Comparison of ENCODE assay signal across 16 cellular contexts in the genomic region with DNA sequence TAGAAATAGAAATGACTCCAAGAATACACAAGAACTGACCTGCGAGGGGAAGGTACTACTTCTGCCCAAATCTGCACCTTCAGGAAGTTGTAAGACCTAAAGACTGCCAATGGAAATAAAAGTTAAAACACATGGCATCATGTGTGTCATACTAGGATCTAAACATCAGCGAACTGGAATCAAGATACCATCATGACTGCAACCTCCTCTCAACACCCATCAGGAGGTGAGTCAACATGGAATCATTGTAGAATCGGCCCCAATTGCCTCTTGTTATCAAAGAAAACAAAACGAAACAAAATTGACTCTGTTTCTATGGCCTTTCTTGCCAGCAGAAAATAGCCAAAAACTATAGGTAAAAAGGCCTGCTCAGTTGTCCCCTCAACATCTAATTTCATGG. TPM values are rescaled to one million over a fixed set of nuclear protein-coding genes. Genes with fewer than 3 reads are reported as not detected.
DNase-seq lines count a peak whose midpoint lies in the region; ATAC-seq, FAIRE-seq and TF ChIP-seq lines count a peak whose summit lies in the region.
"Had no signal": no experiment of that assay in that cellular context is flagged by ENCODE, and none has a peak within 500 bp of the region (broad histone marks: within the 10 kb centered on the region; RNA-seq: fewer than 3 reads in every experiment).

No MANE protein-coding gene starts in this region.

- DNase-seq in stimulated activated CD4-positive, alpha-beta T cell treated with anti-CD3 and anti-CD28 coated beads, Interleukin-1b, Interleukin-23, amount 100 ng/mL, for 48 hours, result peak; percentile 8
- no peak for DNase-seq in stimulated activated CD4-positive, alpha-beta T cell treated with anti-CD3 and anti-CD28 coated beads, Interleukin-15, amount 100 ng/mL, for 24 hours
- peak; percentile 60 for DNase-seq in NCI-H748 (lab: John Stamatoyannopoulos, UW; ENCODE audit: unreplicated experiment)
- peak; percentile 35 for DNase-seq in dermis blood vessel endothelial cell
- no peak for DNase-seq in stimulated activated effector memory CD8-positive, alpha-beta T cell treated with anti-CD3 and anti-CD28 coated beads, Interleukin-12 subunit alpha, Interleukin-12 subunit beta, amount 100 ng/mL, for 72 hours (ENCODE audit: low spot score in 2 of 2)
- DNase-seq in pancreas, result no peak
- DNase-seq in iPS-NIHi7 (ENCODE audit: extremely low spot score), result no peak
- DNase-seq: activated gamma-delta T cell, H7 had no signal

- peaks cover 5% of the 10 kb centered on the region for H3K9me3 Mint-ChIP-seq in stimulated activated effector memory CD8-positive, alpha-beta T cell treated with anti-CD3 and anti-CD28 coated beads, Interleukin-12 subunit alpha, Interleukin-12 subunit beta, amount 100 ng/mL, for 72 hours

- H3K4me3 Mint-ChIP-seq in stimulated activated effector memory CD8-positive, alpha-beta T cell treated with anti-CD3 and anti-CD28 coated beads, Interleukin-12 subunit alpha, Interleukin-12 subunit beta, amount 100 ng/mL, for 72 hours, result no peak overlapping the region
- H3K4me3 Mint-ChIP-seq: memory B cell had no signal

- no peak overlapping the region for H3K27ac Mint-ChIP-seq in stimulated activated effector memory CD8-positive, alpha-beta T cell treated with anti-CD3 and anti-CD28 coated beads, Interleukin-12 subunit alpha, Interleukin-12 subunit beta, amount 100 ng/mL, for 72 hours
- H3K27ac Mint-ChIP-seq: memory B cell had no signal

- no peaks in the 10 kb centered on the region for H3K36me3 Mint-ChIP-seq in stimulated activated effector memory CD8-positive, alpha-beta T cell treated with anti-CD3 and anti-CD28 coated beads, Interleukin-12 subunit alpha, Interleukin-12 subunit beta, amount 100 ng/mL, for 72 hours

- ATAC-seq in stimulated activated effector memory CD8-positive, alpha-beta T cell treated with anti-CD3 and anti-CD28 coated beads, Interleukin-12 subunit alpha, Interleukin-12 subunit beta, amount 100 ng/mL, for 72 hours, result peak; percentile 59
- no peak for ATAC-seq in GM18870 (IDR thresholded peaks at IDR 0.05; ENCODE audit: unreplicated experiment)
- no peak for ATAC-seq in pancreas

- H3K36me3 ChIP-seq in pancreas, result no peaks in the 10 kb centered on the region
- H3K36me3 ChIP-seq: neutrophil, suprapubic skin had no signal

- intact Hi-C loops in pancreas (cut with DNase I), result no loop called here

- peaks cover 0 to 1% (median under 1%) of the 10 kb centered on the region in 3 donors for H3K4me1 ChIP-seq in pancreas
- H3K4me1 ChIP-seq: suprapubic skin had no signal

- TF ChIP-seq CTCF in pancreas (IDR thresholded peaks at IDR 0.05), result no peak

- WGBS in pancreas, 2 donors, result 71 to 84% methylated on average over 4 of the region's 4 CpGs

- peaks cover 9% of the 10 kb centered on the region for H3K4me1 Mint-ChIP-seq in stimulated activated effector memory CD8-positive, alpha-beta T cell treated with anti-CD3 and anti-CD28 coated beads, Interleukin-12 subunit alpha, Interleukin-12 subunit beta, amount 100 ng/mL, for 72 hours

- H3K27ac ChIP-seq in pancreas, result no peak overlapping the region
- H3K27ac ChIP-seq: C4-2B, neutrophil, suprapubic skin had no signal

- FAIRE-seq in pancreas (lab: Jason Lieb, UNC), result no peak
- FAIRE-seq: G401.6 had no signal

- no peaks in the 10 kb centered on the region for H3K9me3 ChIP-seq in pancreas
- H3K9me3 ChIP-seq: neutrophil, suprapubic skin had no signal

- no peaks in the 10 kb centered on the region for H3K27me3 ChIP-seq in pancreas
- H3K27me3 ChIP-seq: neutrophil, suprapubic skin had no signal

- H3K4me3 ChIP-seq in pancreas, result no peak overlapping the region
- H3K4me3 ChIP-seq: suprapubic skin had no signal

RNA-seq across cellular contexts. Expression of a gene that starts 15.1 kb away (rescaled TPM):
- total RNA-seq in dermis blood vessel endothelial cell (25.1 and 32.0 TPM in 2 replicates), pancreas (10 to 100 TPM in 2 of 6 donors, 1 to 10 TPM in 4; 8.0 to 13.5 (median 8.9) TPM)
- 10 to 100 TPM in 1 of 2 donors, 1 to 10 TPM in 1; 8.2 to 13.6 TPM for polyA plus RNA-seq in pancreas

RNA-seq across cellular contexts. Expression of a gene that starts 44.0 kb away (rescaled TPM):
- total RNA-seq in dermis blood vessel endothelial cell (not detected in 2 replicates), pancreas (not detected)
- under 1 TPM in 1 of 2 donors, not detected in 1; 0.05 TPM for polyA plus RNA-seq in pancreas
- total RNA-seq: H7, skeletal muscle tissue, suprapubic skin had no signal

Comparison
In these comparisons a context has a peak if more than half of its experiments do, and no peak if none do; other contexts are left out.
1. DNase-seq: peak in stimulated activated CD4-positive, alpha-beta T cell treated with anti-CD3 and anti-CD28 coated beads, Interleukin-1b, Interleukin-23, amount 100 ng/mL, for 48 hours (single experiment), NCI-H748 (single experiment) and dermis blood vessel endothelial cell (single experiment); none in stimulated activated CD4-positive, alpha-beta T cell treated with anti-CD3 and anti-CD28 coated beads, Interleukin-15, amount 100 ng/mL, for 24 hours (single experiment), stimulated activated effector memory CD8-positive, alpha-beta T cell treated with anti-CD3 and anti-CD28 coated beads, Interleukin-12 subunit alpha, Interleukin-12 subunit beta, amount 100 ng/mL, for 72 hours (0 of 2), pancreas (0 of 6) and iPS-NIHi7 (single experiment).